24 cellular contexts compared by ENCODE assay signal in the genomic region with DNA sequence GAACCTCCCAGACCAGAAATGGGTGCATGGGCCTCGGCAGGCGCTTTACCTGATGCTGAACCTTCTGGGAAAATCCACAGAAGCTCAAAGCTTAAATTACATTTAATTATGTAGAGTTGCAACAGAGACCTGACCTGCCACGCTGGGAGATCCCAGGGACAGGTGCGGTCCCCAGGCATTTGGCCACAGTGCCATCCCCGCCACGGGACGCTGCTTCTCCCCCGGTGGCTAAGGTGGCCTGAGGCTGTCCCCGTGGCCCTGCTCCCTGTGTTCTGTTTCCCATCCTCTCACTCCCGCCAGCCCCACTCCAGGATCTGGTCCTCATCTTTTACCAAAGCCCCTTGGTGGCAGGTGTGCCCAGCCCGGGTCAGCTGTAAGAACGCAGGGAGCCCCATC. TPM values are rescaled to one million over a fixed set of nuclear protein-coding genes. Genes with fewer than 3 reads are reported as not detected.
A peak's percentile ranks its signal among the peaks of the same experiment; 100 is the strongest.
DNase-seq lines count a peak whose midpoint lies in the region; ATAC-seq, FAIRE-seq and TF ChIP-seq lines count a peak whose summit lies in the region.
"Had no signal": no experiment of that assay in that cellular context is flagged by ENCODE, and none has a peak within 500 bp of the region (broad histone marks: within the 10 kb centered on the region; RNA-seq: fewer than 3 reads in every experiment).

No MANE protein-coding gene starts in this region.

- intact Hi-C loops in naive thymus-derived CD4-positive, alpha-beta T cell (cut with micrococcal nuclease) = no loop called here

- H3K9me3 ChIP-seq in duodenal mucosa (ENCODE audit: control insufficient read depth in 1 of 2, low read length in 2 of 2) (no peaks in the 10 kb centered on the region), small intestine (ENCODE audit: control insufficient read depth, low read depth) (no peaks in the 10 kb centered on the region)
- H3K9me3 ChIP-seq in naive thymus-derived CD4-positive, alpha-beta T cell (ENCODE audit: control insufficient read depth in 2 of 3, low read length in 3 of 3) = no peaks in the 10 kb centered on the region
- H3K9me3 ChIP-seq: ascending aorta, neutrophil, testis had no signal

- H2AFZ ChIP-seq in GM23338 = no peak overlapping the region

- H3K4me1 ChIP-seq in GM23338 (ENCODE audit: insufficient read depth) (no peaks in the 10 kb centered on the region), duodenal mucosa (ENCODE audit: control insufficient read depth in 1 of 2, insufficient read depth in 2 of 2, low read length in 2 of 2) (peaks cover 26 to 29% of the 10 kb centered on the region in 2 donors), small intestine (ENCODE audit: control insufficient read depth in 2 of 2, insufficient read depth in 1 of 2, low read depth in 1 of 2, low read length in 1 of 2) (peaks cover 0 to 8% of the 10 kb centered on the region in 2 donors)
- H3K4me1 ChIP-seq in naive thymus-derived CD4-positive, alpha-beta T cell (ENCODE audit: control insufficient read depth in 2 of 2, insufficient read depth in 2 of 2, low read length in 2 of 2) = peaks cover 8 to 9% of the 10 kb centered on the region in 2 donors
- H3K4me1 ChIP-seq: ascending aorta, testis had no signal

- no peaks in the 10 kb centered on the region for H3K36me3 ChIP-seq in GM23338 (ENCODE audit: insufficient read depth)
- H3K36me3 ChIP-seq in duodenal mucosa (ENCODE audit: control insufficient read depth in 1 of 2, insufficient read depth in 2 of 2, low read length in 2 of 2) = peaks cover 3 to 30% of the 10 kb centered on the region in 2 donors
- peaks cover 0 to 9% of the 10 kb centered on the region in 2 donors for H3K36me3 ChIP-seq in small intestine (ENCODE audit: control insufficient read depth in 2 of 2, insufficient read depth in 2 of 2, low read length in 2 of 2)
- H3K36me3 ChIP-seq in naive thymus-derived CD4-positive, alpha-beta T cell (ENCODE audit: control insufficient read depth in 2 of 3, insufficient read depth in 3 of 3, low read length in 3 of 3) = peaks cover 0 to 2% (median 0%) of the 10 kb centered on the region in 3 experiments

- H3K4me1 Mint-ChIP-seq in activated T-cell treated with anti-CD3 and anti-CD28 coated beads, Interleukin-2, amount 50 U/mL, for 72 hours (ENCODE audit: low read depth) = peaks cover 23% of the 10 kb centered on the region
- peaks cover 17% of the 10 kb centered on the region; the same call in 2 of the 3 replicates for H3K4me1 Mint-ChIP-seq in GM23338
- H3K4me1 Mint-ChIP-seq in naive thymus-derived CD4-positive, alpha-beta T cell = peaks cover 12 to 21% (median 14%) of the 10 kb centered on the region in 7 donors

- H3K79me2 ChIP-seq in GM23338 (replicated peaks; ENCODE audit: insufficient read depth) = no peaks in the 10 kb centered on the region

- no peak overlapping the region for H3K4me2 ChIP-seq in GM23338

- 70 to 89% (median 74%) methylated on average over 8 to 12 of the region's 12 CpGs for WGBS in small intestine, 3 donors

- H3K27me3 ChIP-seq in GM23338 (ENCODE audit: insufficient read depth) (no peaks in the 10 kb centered on the region), duodenal mucosa (ENCODE audit: control insufficient read depth in 1 of 2, insufficient read depth in 2 of 2, low read length in 2 of 2) (no peaks in the 10 kb centered on the region), small intestine (ENCODE audit: control insufficient read depth in 2 of 2, insufficient read depth in 2 of 2, low read length in 2 of 2) (no peaks in the 10 kb centered on the region)
- H3K27me3 ChIP-seq in naive thymus-derived CD4-positive, alpha-beta T cell (ENCODE audit: control insufficient read depth in 2 of 2, insufficient read depth in 2 of 2, low read length in 2 of 2) = no peaks in the 10 kb centered on the region
- H3K27me3 ChIP-seq: ascending aorta, neutrophil, testis had no signal

- peak overlapping the region; percentile 44 to 56 for H3K9ac ChIP-seq in duodenal mucosa (ENCODE audit: low read depth in 1 of 2, low read length in 2 of 2)

- H3F3A ChIP-seq in GM23338 (replicated peaks; ENCODE audit: low read depth) = no peaks in the 10 kb centered on the region

- no peak for DNase-seq in activated T-cell treated with anti-CD3 and anti-CD28 coated beads, Interleukin-2, amount 50 U/mL, for 72 hours
- no peak for DNase-seq in activated T-cell treated with anti-CD3 and anti-CD28 coated beads, Interleukin-2, amount 50 U/mL, for 1 hour
- no peak for DNase-seq in GM23338 (ENCODE audit: low spot score)
- DNase-seq in small intestine = no peak
- no peak for DNase-seq in naive thymus-derived CD4-positive, alpha-beta T cell
- DNase-seq in pons (ENCODE audit: low spot score) = no peak
- DNase-seq: activated CD4-positive, CD25-positive, alpha-beta regulatory T cell treated with anti-CD3 and anti-CD28 coated beads, Interleukin-2, amount 50 U/mL, for 72 hours; activated CD8-positive, alpha-beta memory T cell treated with anti-CD3 and anti-CD28 coated beads for 24 hours; activated T-cell treated with anti-CD3 and anti-CD28 coated beads, Interleukin-2, amount 50 U/mL, for 48 hours; dermis blood vessel endothelial cell; glutamatergic neuron; HFFc6; kidney glomerular epithelial cell; mammary epithelial cell; NCI-H510A; SIG-M5; stimulated activated CD4-positive, alpha-beta T cell treated with anti-CD3 and anti-CD28 coated beads, Interleukin-1b, Interleukin-23, amount 100 ng/mL, for 48 hours; testis had no signal

- FAIRE-seq in small intestine (lab: Jason Lieb, UNC) = no peak

- H3K4me3 ChIP-seq in GM23338 (no peak overlapping the region), duodenal mucosa (ENCODE audit: low read depth in 1 of 2, low read length in 2 of 2) (no peak overlapping the region), small intestine (ENCODE audit: low read depth in 1 of 2, low read length in 2 of 2) (no peak overlapping the region)
- H3K4me3 ChIP-seq in naive thymus-derived CD4-positive, alpha-beta T cell (ENCODE audit: low read length) = no peak overlapping the region
- H3K4me3 ChIP-seq: ascending aorta, skin epidermis, testis had no signal

- POLR2A ChIA-PET in naive thymus-derived CD4-positive, alpha-beta T cell (lab: Charles Lee) = no interaction called here

- H3K36me3 Mint-ChIP-seq in activated T-cell treated with anti-CD3 and anti-CD28 coated beads, Interleukin-2, amount 50 U/mL, for 72 hours (ENCODE audit: insufficient read depth in 2 of 2) = no peaks in the 10 kb centered on the region
- no peaks in the 10 kb centered on the region for H3K36me3 Mint-ChIP-seq in GM23338 (ENCODE audit: low read depth)
- peaks cover 0 to 4% (median 0%) of the 10 kb centered on the region in 5 donors for H3K36me3 Mint-ChIP-seq in naive thymus-derived CD4-positive, alpha-beta T cell
- H3K36me3 Mint-ChIP-seq: activated naive CD4-positive, alpha-beta T cell treated with anti-CD3 and anti-CD28 coated beads, Interleukin-2, amount 50 U/mL, for 72 hours had no signal

- no peak for ATAC-seq in activated T-cell treated with anti-CD3 and anti-CD28 coated beads, Interleukin-2, amount 50 U/mL, for 72 hours (replicated peaks in 1 of 2)
- ATAC-seq in GM23338 (no peak), GM19397 (IDR thresholded peaks at IDR 0.05; ENCODE audit: unreplicated experiment) (no peak)
- ATAC-seq in naive thymus-derived CD4-positive, alpha-beta T cell = no peak

- no peaks in the 10 kb centered on the region for H3K9me3 Mint-ChIP-seq in activated T-cell treated with anti-CD3 and anti-CD28 coated beads, Interleukin-2, amount 50 U/mL, for 72 hours
- no peaks in the 10 kb centered on the region for H3K9me3 Mint-ChIP-seq in GM23338
- H3K9me3 Mint-ChIP-seq in naive thymus-derived CD4-positive, alpha-beta T cell = peaks cover 0 to under 1% (median 0%) of the 10 kb centered on the region in 11 donors
- H3K9me3 Mint-ChIP-seq: activated naive CD4-positive, alpha-beta T cell treated with anti-CD3 and anti-CD28 coated beads, Interleukin-2, amount 50 U/mL, for 72 hours; HFFc6 had no signal

- no peaks in the 10 kb centered on the region for H3K27me3 Mint-ChIP-seq in activated T-cell treated with anti-CD3 and anti-CD28 coated beads, Interleukin-2, amount 50 U/mL, for 72 hours (ENCODE audit: low read depth)
- H3K27me3 Mint-ChIP-seq in GM23338 (ENCODE audit: insufficient read depth, low read depth, poor library complexity) = peaks cover 10% of the 10 kb centered on the region
- no peaks in the 10 kb centered on the region for H3K27me3 Mint-ChIP-seq in naive thymus-derived CD4-positive, alpha-beta T cell

- H3K4me3 Mint-ChIP-seq in activated T-cell treated with anti-CD3 and anti-CD28 coated beads, Interleukin-2, amount 50 U/mL, for 72 hours = no peak overlapping the region
- no peak overlapping the region for H3K4me3 Mint-ChIP-seq in GM23338
- no peak overlapping the region for H3K4me3 Mint-ChIP-seq in naive thymus-derived CD4-positive, alpha-beta T cell
- H3K4me3 Mint-ChIP-seq: HFFc6 had no signal

- no peaks in the 10 kb centered on the region for H4K20me1 ChIP-seq in GM23338 (replicated peaks; ENCODE audit: insufficient read depth)

- H3K27ac ChIP-seq in GM23338 (ENCODE audit: low read depth) = no peak overlapping the region
- H3K27ac ChIP-seq in duodenal mucosa (ENCODE audit: low read depth, low read length) = no peak overlapping the region
- peak overlapping the region; percentile 94 to 95 for H3K27ac ChIP-seq in small intestine (ENCODE audit: low read depth in 1 of 2, low read length in 1 of 2)
- no peak overlapping the region for H3K27ac ChIP-seq in naive thymus-derived CD4-positive, alpha-beta T cell (ENCODE audit: low read depth, low read length)
- H3K27ac ChIP-seq: ascending aorta, neutrophil, testis had no signal

- CTCF ChIA-PET in naive thymus-derived CD4-positive, alpha-beta T cell (lab: Charles Lee) = no interaction called here

- peak overlapping the region; percentile 98 for H3K27ac Mint-ChIP-seq in activated T-cell treated with anti-CD3 and anti-CD28 coated beads, Interleukin-2, amount 50 U/mL, for 72 hours
- H3K27ac Mint-ChIP-seq in GM23338 = peak overlapping the region; percentile 92
- peak overlapping the region in 1 of 9 donors; percentile 68 for H3K27ac Mint-ChIP-seq in naive thymus-derived CD4-positive, alpha-beta T cell
- H3K27ac Mint-ChIP-seq: HFFc6 had no signal

- TF ChIP-seq CTCF in GM23338 (conservative IDR thresholded peaks at IDR 0.05; ENCODE audit: low read depth in 2 of 2) = no peak

- H3K9me2 ChIP-seq in GM23338 (ENCODE audit: insufficient read depth) = no peaks in the 10 kb centered on the region

TF ChIP-seq in GM23338, 12 proteins besides CTCF, POLR2A, EP300 and RAD21 (continues in another document):
- TF ChIP-seq ZNF331 (CRISPR knock-in tag; IDR thresholded peaks at IDR 0.05; ENCODE audit: low read depth) = no peak

RNA-seq across cellular contexts. Expression of a gene that starts 39.6 kb away (rescaled TPM):
- total RNA-seq in activated T-cell treated with anti-CD3 and anti-CD28 coated beads, Interleukin-2, amount 50 U/mL, for 72 hours = 10 to 100 TPM; 42.8 to 53.5 TPM
- total RNA-seq in GM23338 (2014; rRNA removed; shearing (Covaris generic)) = 19.7 and 81.8 TPM in 2 replicates
- polyA plus RNA-seq in GM23338 (2016; fragmentation: Nextera tagmentation; extraction: Ambion mirVana) (2.7 and 3.1 TPM in 2 replicates), small intestine (10 to 100 TPM; 30.5 to 64.9 (median 43.2) TPM)
- total RNA-seq in naive thymus-derived CD4-positive, alpha-beta T cell = 10 to 100 TPM; 13.9 to 48.5 (median 15.6) TPM
- 1 to 10 TPM; 2.1 to 2.8 TPM for polyA plus RNA-seq in naive thymus-derived CD4-positive, alpha-beta T cell

Comparison
In these comparisons a context has a peak if more than half of its experiments do, and no peak if none do; other contexts are left out.
1. H3K27ac ChIP-seq: peak in small intestine (2 of 2); none in GM23338 (single experiment), duodenal mucosa (single experiment) and naive thymus-derived CD4-positive, alpha-beta T cell (single experiment).